Comparison of ENCODE assay signal across 1 cellular context in genomic region chr7:30422922-30423321, GRCh38.
TF ChIP-seq lines count a peak whose summit lies in the region.

No MANE protein-coding gene starts in this region.

TF ChIP-seq in H1, 55 proteins besides CTCF, POLR2A, EP300 and RAD21:
- TF ChIP-seq E2F6 (IDR thresholded peaks at IDR 0.05) = peak; percentile 33; the same call in 1 of the 2 replicates
- no peak for TF ChIP-seq POU5F1 (IDR thresholded peaks at IDR 0.05; ENCODE audit: low read depth, low read length)
- TF ChIP-seq EZH2 (IDR thresholded peaks at IDR 0.05; ENCODE audit: low read depth, low read length, severe bottlenecking) = no peak
